ENCODE assay signal across 8 cellular contexts in genomic region chr19:8252922-8253589, GRCh38. TPM values are rescaled to one million over a fixed set of nuclear protein-coding genes. Genes with fewer than 3 reads are reported as not detected.
DNase-seq lines count a peak whose midpoint lies in the region; ATAC-seq and TF ChIP-seq lines count a peak whose summit lies in the region.

No MANE protein-coding gene starts in this region.

- H3K36me3 ChIP-seq in A673 (ENCODE audit: insufficient read depth, low read length, poor library complexity, severe bottlenecking): no peaks in the 10 kb centered on the region

- H3K9me3 Mint-ChIP-seq in WTC11: peaks cover 12% of the 10 kb centered on the region
- peaks cover 12% of the 10 kb centered on the region for H3K9me3 Mint-ChIP-seq in MCF 10A (ENCODE audit: unreplicated experiment)

- CTCF ChIA-PET in A673 (lab: Charles Lee) (interaction anchor here (0.6 to 0.7 kb wide), 7 partner anchors 102 to 1086 kb away, joined by 4 to 21 read pairs (median 8); no protein-coding TSS in a partner anchor), WTC11 (lab: Charles Lee) (interaction anchor here (0.6 to 6.3 kb wide), 16 partner anchors 10 to 486 kb away, joined by 3 to 55 read pairs (median 4); partner anchors contain the start of genes CERS4 and TIMM44), MCF 10A (lab: Yijun Ruan, JAX) (interaction anchor here (0.5 to 3.8 kb wide), 16 partner anchors 9 to 308 kb away, joined by 3 to 34 read pairs (median 4); partner anchors contain the start of gene TIMM44)

- no peaks in the 10 kb centered on the region for H3K27me3 ChIP-seq in A673 (replicated peaks; ENCODE audit: insufficient read depth, low read depth, low read length, poor library complexity)

- DNase-seq in A673 (ENCODE audit: low spot score) (peak; percentile 89), NCI-H2227 treated with DMSO at 0.1 percent for 48 hours (lab: John Stamatoyannopoulos, UW) (peak; percentile 35), WTC11 (ENCODE audit: low spot score) (peak; percentile 95), MCF 10A (ENCODE audit: unreplicated experiment) (peak; percentile 86), iris pigment epithelial cell (ENCODE audit: low read depth) (peak; percentile 60)
- peak; percentile 61 to 79 for DNase-seq in stimulated activated CD4-positive, alpha-beta T cell treated with anti-CD3 and anti-CD28 coated beads, Interleukin-1b, Interleukin-23, amount 100 ng/mL, for 1 hour (ENCODE audit: low read depth in 2 of 2)

- H3K27ac Mint-ChIP-seq in WTC11 (no peak overlapping the region), MCF 10A (ENCODE audit: low read depth, unreplicated experiment) (no peak overlapping the region)

- no peak overlapping the region for H3K27ac ChIP-seq in A673 (ENCODE audit: low read depth, low read length, poor library complexity, severe bottlenecking)

- H3K4me3 ChIP-seq in A673 (ENCODE audit: low read depth, low read length, poor library complexity, severe bottlenecking): no peak overlapping the region

- TF ChIP-seq CTCF in A673 (conservative IDR thresholded peaks at IDR 0.05; ENCODE audit: low read depth, low read length) (peak; percentile 95), WTC11 (IDR thresholded peaks at IDR 0.05) (peak; percentile 97), MCF 10A (IDR thresholded peaks at IDR 0.05; ENCODE audit: unreplicated experiment) (peak; percentile 97)

- no TSS peak for BruUV-seq in A673 (replicated peaks; lab: Mats Ljungman, UMichigan)
- BruUV-seq in MCF 10A (replicated peaks; lab: Mats Ljungman, UMichigan): no TSS peak

- H3K4me1 ChIP-seq in A673 (ENCODE audit: insufficient read depth, low read length, poor library complexity, severe bottlenecking): no peaks in the 10 kb centered on the region

- no peaks in the 10 kb centered on the region for H3K9me3 ChIP-seq in A673 (ENCODE audit: low read depth, low read length, poor library complexity, severe bottlenecking)

- H3K27me3 Mint-ChIP-seq in WTC11 (ENCODE audit: low read depth) (no peaks in the 10 kb centered on the region), MCF 10A (ENCODE audit: insufficient read depth, unreplicated experiment) (no peaks in the 10 kb centered on the region)

- H3K4me1 Mint-ChIP-seq in WTC11: peaks cover 3% of the 10 kb centered on the region; the same call in 1 of the 2 replicates
- no peaks in the 10 kb centered on the region for H3K4me1 Mint-ChIP-seq in MCF 10A (ENCODE audit: insufficient read depth, unreplicated experiment)

- intact Hi-C loops in A673 (cut with micrococcal nuclease; ENCODE audit: unreplicated experiment): loop anchor here (1.0 to 10.0 kb wide), 4 partner anchors 94 to 398 kb away; no protein-coding TSS in a partner anchor
- intact Hi-C loops in MCF 10A (cut with micrococcal nuclease): loop anchor here (1.0 to 10.0 kb wide), 4 partner anchors 95 to 1148 kb away; no protein-coding TSS in a partner anchor

- H3K36me3 Mint-ChIP-seq in WTC11 (peaks cover 37% of the 10 kb centered on the region), MCF 10A (ENCODE audit: insufficient read depth, unreplicated experiment) (no peaks in the 10 kb centered on the region)

- ATAC-seq in GM18909 (IDR thresholded peaks at IDR 0.05; ENCODE audit: poor library complexity, unreplicated experiment) (peak; percentile 56), WTC11 (peak; percentile 88), HG02973 (IDR thresholded peaks at IDR 0.05; ENCODE audit: unreplicated experiment) (no peak)

- POLR2A ChIA-PET in A673 (lab: Charles Lee; ENCODE audit: low non-redundant PET) (no interaction called here), WTC11 (lab: Charles Lee) (interaction anchor here (0.7 to 0.9 kb wide), 2 partner anchors 23 to 86 kb away, joined by 4 to 6 read pairs; no protein-coding TSS in a partner anchor), MCF 10A (lab: Yijun Ruan, JAX) (interaction anchor here (0.7 to 1.1 kb wide), 2 partner anchors 13 to 310 kb away, joined by 4 read pairs; partner anchors contain the start of gene TIMM44)

- H3K4me3 Mint-ChIP-seq in WTC11 (no peak overlapping the region), MCF 10A (ENCODE audit: unreplicated experiment) (no peak overlapping the region)

TF ChIP-seq in WTC11, 78 proteins besides CTCF, POLR2A, EP300 and RAD21 (continues in another document):
- TF ChIP-seq ZMAT4 (CRISPR knock-in tag; IDR thresholded peaks at IDR 0.05) (no peak), JAZF1 (CRISPR knock-in tag; IDR thresholded peaks at IDR 0.05) (no peak), ZNF532 (CRISPR knock-in tag; IDR thresholded peaks at IDR 0.05; ENCODE audit: borderline replicate concordance) (no peak), PREB (CRISPR knock-in tag; IDR thresholded peaks at IDR 0.05; ENCODE audit: borderline replicate concordance) (no peak), TEAD1 (CRISPR knock-in tag; IDR thresholded peaks at IDR 0.05) (peak; percentile 84; the same call in 1 of the 2 replicates), CBFB (CRISPR knock-in tag; IDR thresholded peaks at IDR 0.05; ENCODE audit: low read depth) (no peak), CREM (CRISPR knock-in tag; IDR thresholded peaks at IDR 0.05) (no peak), AFF4 (CRISPR knock-in tag; IDR thresholded peaks at IDR 0.05; ENCODE audit: borderline replicate concordance) (no peak)

RNA-seq across cellular contexts. Expression of gene CERS4, which starts 43.9 kb away (rescaled TPM):
- total RNA-seq in A673 (2021): 4.8 and 9.3 TPM in 2 replicates
- 116 to 153 TPM (median 150 TPM) in 3 replicates for total RNA-seq in WTC11 (2021)
- 1.1 and 1.5 TPM in 2 replicates for total RNA-seq in MCF 10A (2022)

RNA-seq across cellular contexts. Expression of gene CD320, which starts 55.1 kb away (rescaled TPM):
- total RNA-seq in A673 (2021): 121 and 135 TPM in 2 replicates
- total RNA-seq in WTC11 (2021): 107 to 121 TPM (median 114 TPM) in 3 replicates
- 39.2 and 68.8 TPM in 2 replicates for total RNA-seq in MCF 10A (2022)

Comparison
In these comparisons a context has a peak if more than half of its experiments do, and no peak if none do; other contexts are left out.
1. DNase-seq: peak in every context shown above with its lines; median percentile 95 in WTC11; 89 in A673; 86 in MCF 10A; 70 in stimulated activated CD4-positive, alpha-beta T cell treated with anti-CD3 and anti-CD28 coated beads, Interleukin-1b, Interleukin-23, amount 100 ng/mL, for 1 hour; 60 in iris pigment epithelial cell; 35 in NCI-H2227 treated with DMSO at 0.1 percent for 48 hours.
2. RNA of gene CERS4, which starts 43.9 kb away (total RNA-seq): 116 to 153 TPM in WTC11; 4.8 to 9.3 TPM in A673 and 1.1 to 1.5 TPM in MCF 10A; every median in the first group is over 10 times any median in the second.
3. Peak in every context shown above with its lines, with median percentiles within 50 percentile points of each other: CTCF ChIP-seq.